Comparison of ENCODE assay signal across 9 cellular contexts in genomic region chrX:45077748-45078424, GRCh38.
A peak's percentile ranks its signal among the peaks of the same experiment; 100 is the strongest.
DNase-seq lines count a peak whose midpoint lies in the region; ATAC-seq and TF ChIP-seq lines count a peak whose summit lies in the region.
"Had no signal": no experiment of that assay in that cellular context is flagged by ENCODE, and none has a peak within 500 bp of the region (broad histone marks: within the 10 kb centered on the region; RNA-seq: fewer than 3 reads in every experiment).

No MANE protein-coding gene starts in this region.

- peak; percentile 87 for ATAC-seq in GM18868 (IDR thresholded peaks at IDR 0.05; ENCODE audit: unreplicated experiment)
- ATAC-seq in GM21786 (IDR thresholded peaks at IDR 0.05; ENCODE audit: unreplicated experiment): peak; percentile 91
- ATAC-seq in left cardiac atrium: no peak
- ATAC-seq: HepG2 had no signal

- TF ChIP-seq CTCF in KMS-11 (conservative IDR thresholded peaks at IDR 0.05; ENCODE audit: low read depth, low read length) (no peak), GM20000 (IDR thresholded peaks at IDR 0.05; ENCODE audit: extremely low read depth, missing control alignments) (no peak)

- H3K79me2 ChIP-seq in KMS-11 (ENCODE audit: insufficient read depth, low read depth): peaks cover 8% of the 10 kb centered on the region; the same call in 1 of the 2 replicates

- H3K4me3 ChIP-seq in KMS-11 (IDR thresholded peaks at IDR 0.05; ENCODE audit: insufficient read depth, low read depth, low read length): no peak overlapping the region

- no peak overlapping the region for H2AFZ ChIP-seq in KMS-11 (ENCODE audit: low read depth)

- peak overlapping the region; percentile 62; the same call in 1 of the 2 replicates for H3K4me2 ChIP-seq in KMS-11

- no peaks in the 10 kb centered on the region for H4K20me1 ChIP-seq in KMS-11 (ENCODE audit: insufficient read depth)

- no peaks in the 10 kb centered on the region for H3K36me3 ChIP-seq in KMS-11 (ENCODE audit: insufficient read depth)

- DNase-seq in iris pigment epithelial cell (ENCODE audit: low read depth) (peak; percentile 5), NCI-H345 treated with DMSO at 0.1 percent for 48 hours (lab: John Stamatoyannopoulos, UW; ENCODE audit: unreplicated experiment) (no peak), GM20000 (ENCODE audit: low spot score) (no peak), NCI-H1105 (lab: John Stamatoyannopoulos, UW) (no peak), left cardiac atrium (no peak)

- H3K27me3 ChIP-seq in KMS-11 (ENCODE audit: insufficient read depth, low read depth): no peaks in the 10 kb centered on the region

- H3K4me1 ChIP-seq in KMS-11 (ENCODE audit: low read depth, poor library complexity, severe bottlenecking): peaks cover 40% of the 10 kb centered on the region

- no peak overlapping the region for H3K9ac ChIP-seq in KMS-11

- intact Hi-C loops in left cardiac atrium (cut with DNase I): no loop called here

- H3K27ac ChIP-seq in KMS-11: peak overlapping the region; percentile 4; the same call in 1 of the 2 replicates

Comparison
In these comparisons a context has a peak if more than half of its experiments do, and no peak if none do; other contexts are left out.
1. ATAC-seq: peak in GM18868 (single experiment) and GM21786 (single experiment); none in left cardiac atrium (0 of 2).